Comparison of ENCODE assay signal across 9 cellular contexts in genomic region chr10:60521974-60522405, GRCh38.
DNase-seq lines count a peak whose midpoint lies in the region; ATAC-seq lines count a peak whose summit lies in the region.
"Had no signal": no experiment of that assay in that cellular context is flagged by ENCODE, and none has a peak within 500 bp of the region (broad histone marks: within the 10 kb centered on the region; RNA-seq: fewer than 3 reads in every experiment).

No MANE protein-coding gene starts in this region.

- DNase-seq in EH (ENCODE audit: low read depth) (peak; percentile 31), iPS-NIHi7 (ENCODE audit: extremely low spot score) (peak; percentile 20), immature natural killer cell (no peak), activated gamma-delta T cell treated with Interleukin-2 at 50 U/mL for 16 hours (no peak), NCI-H1048 (lab: John Stamatoyannopoulos, UW) (no peak)
- DNase-seq in activated T-helper 1 cell treated with anti-CD3 and anti-CD28 coated beads, Interleukin-12 subunit alpha, Interleukin-12 subunit beta, Interleukin-2, Interleukin-4 antibody, amounts not matched to agents 30 ng/mL and 10 ng/mL and 1 ng/mL, durations not matched to agents 14 hours and 24 hours and 36 hours (ENCODE audit: low spot score): no peak
- DNase-seq: activated CD8-positive, alpha-beta memory T cell treated with anti-CD3 and anti-CD28 coated beads for 24 hours had no signal

- H3K36me3 Mint-ChIP-seq in activated T-helper 1 cell treated with anti-CD3 and anti-CD28 coated beads, Interleukin-12 subunit alpha, Interleukin-12 subunit beta, Interleukin-2, Interleukin-4 antibody, amounts not matched to agents 30 ng/mL and 10 ng/mL and 1 ng/mL, durations not matched to agents 14 hours and 24 hours and 36 hours (ENCODE audit: low read depth): peaks cover 10% of the 10 kb centered on the region
- no peaks in the 10 kb centered on the region for H3K36me3 Mint-ChIP-seq in immature natural killer cell

- H3K4me3 Mint-ChIP-seq in activated T-helper 1 cell treated with anti-CD3 and anti-CD28 coated beads, Interleukin-12 subunit alpha, Interleukin-12 subunit beta, Interleukin-2, Interleukin-4 antibody, amounts not matched to agents 30 ng/mL and 10 ng/mL and 1 ng/mL, durations not matched to agents 14 hours and 24 hours and 36 hours: no peak overlapping the region
- no peak overlapping the region for H3K4me3 Mint-ChIP-seq in immature natural killer cell

- H3K27me3 Mint-ChIP-seq in activated T-helper 1 cell treated with anti-CD3 and anti-CD28 coated beads, Interleukin-12 subunit alpha, Interleukin-12 subunit beta, Interleukin-2, Interleukin-4 antibody, amounts not matched to agents 30 ng/mL and 10 ng/mL and 1 ng/mL, durations not matched to agents 14 hours and 24 hours and 36 hours (ENCODE audit: insufficient read depth): no peaks in the 10 kb centered on the region
- no peaks in the 10 kb centered on the region for H3K27me3 Mint-ChIP-seq in immature natural killer cell (ENCODE audit: low read depth in 3 of 3)

- H3K9me3 Mint-ChIP-seq in activated T-helper 1 cell treated with anti-CD3 and anti-CD28 coated beads, Interleukin-12 subunit alpha, Interleukin-12 subunit beta, Interleukin-2, Interleukin-4 antibody, amounts not matched to agents 30 ng/mL and 10 ng/mL and 1 ng/mL, durations not matched to agents 14 hours and 24 hours and 36 hours: peaks cover 15% of the 10 kb centered on the region
- H3K9me3 Mint-ChIP-seq in immature natural killer cell: peaks cover 0 to 5% (median 0%) of the 10 kb centered on the region in 6 donors

- H3K27ac Mint-ChIP-seq in activated T-helper 1 cell treated with anti-CD3 and anti-CD28 coated beads, Interleukin-12 subunit alpha, Interleukin-12 subunit beta, Interleukin-2, Interleukin-4 antibody, amounts not matched to agents 30 ng/mL and 10 ng/mL and 1 ng/mL, durations not matched to agents 14 hours and 24 hours and 36 hours: peak overlapping the region; percentile 66
- H3K27ac Mint-ChIP-seq in immature natural killer cell: no peak overlapping the region

- ATAC-seq in HG03196 (IDR thresholded peaks at IDR 0.05; ENCODE audit: unreplicated experiment): peak; percentile 58
- ATAC-seq in GM21367 (IDR thresholded peaks at IDR 0.05; ENCODE audit: unreplicated experiment): no peak

- peaks cover 30% of the 10 kb centered on the region for H3K4me1 Mint-ChIP-seq in activated T-helper 1 cell treated with anti-CD3 and anti-CD28 coated beads, Interleukin-12 subunit alpha, Interleukin-12 subunit beta, Interleukin-2, Interleukin-4 antibody, amounts not matched to agents 30 ng/mL and 10 ng/mL and 1 ng/mL, durations not matched to agents 14 hours and 24 hours and 36 hours (ENCODE audit: low read depth)
- no peaks in the 10 kb centered on the region for H3K4me1 Mint-ChIP-seq in immature natural killer cell

- intact Hi-C loops in activated T-helper 1 cell treated with anti-CD3 and anti-CD28 coated beads, Interleukin-12 subunit alpha, Interleukin-12 subunit beta, Interleukin-2, Interleukin-4 antibody, amounts not matched to agents 30 ng/mL and 10 ng/mL and 1 ng/mL, durations not matched to agents 14 hours and 24 hours and 36 hours (cut with micrococcal nuclease): loop anchor here (1.0 kb wide), 1 partner anchor 14 kb away; no protein-coding TSS in a partner anchor

Comparison
In these comparisons a context has a peak if more than half of its experiments do, and no peak if none do; other contexts are left out.
1. DNase-seq: peak in EH (single experiment) and iPS-NIHi7 (single experiment); none in activated T-helper 1 cell treated with anti-CD3 and anti-CD28 coated beads, Interleukin-12 subunit alpha, Interleukin-12 subunit beta, Interleukin-2, Interleukin-4 antibody, amounts not matched to agents 30 ng/mL and 10 ng/mL and 1 ng/mL, durations not matched to agents 14 hours and 24 hours and 36 hours (single experiment), immature natural killer cell (0 of 3), activated gamma-delta T cell treated with Interleukin-2 at 50 U/mL for 16 hours (single experiment) and NCI-H1048 (single experiment).